19 cellular contexts compared by ENCODE assay signal in the genomic region with DNA sequence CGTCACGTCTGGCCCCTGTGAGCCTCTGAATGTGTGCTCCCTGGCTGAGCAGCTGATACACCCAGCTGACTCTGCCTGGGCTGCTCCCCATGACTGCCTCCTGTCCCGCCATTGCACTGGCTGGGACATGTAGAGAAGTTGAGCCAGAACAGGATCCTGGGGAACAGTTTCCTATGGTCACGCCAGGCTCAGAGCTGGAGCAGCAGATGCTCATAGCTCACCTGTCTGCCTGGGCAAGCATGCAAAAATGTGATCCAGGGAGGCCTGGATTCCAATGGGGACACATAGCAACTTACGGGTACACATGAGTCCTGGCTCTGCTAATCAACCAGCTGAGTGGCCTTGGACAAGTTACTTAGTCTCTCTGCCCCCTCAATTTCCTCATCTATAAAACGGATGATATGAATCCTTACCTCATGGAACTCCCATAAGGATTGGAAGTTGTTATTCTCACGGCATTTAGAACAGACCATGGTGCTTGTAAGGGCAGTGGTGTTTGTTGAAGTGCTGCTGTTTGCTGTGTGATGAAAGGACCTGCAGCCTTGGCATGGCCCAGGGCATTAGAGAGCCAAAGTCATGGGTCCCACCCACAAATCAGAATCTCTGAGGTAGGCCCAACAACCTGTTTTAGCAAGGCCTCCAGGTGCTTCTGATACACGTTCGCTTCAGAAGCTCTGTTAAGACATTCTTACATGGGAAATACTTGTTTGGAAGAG.
DNase-seq lines count a peak whose midpoint lies in the region; ATAC-seq, FAIRE-seq and TF ChIP-seq lines count a peak whose summit lies in the region.
"Had no signal": no experiment of that assay in that cellular context is flagged by ENCODE, and none has a peak within 500 bp of the region (broad histone marks: within the 10 kb centered on the region; RNA-seq: fewer than 3 reads in every experiment).

No MANE protein-coding gene starts in this region.

- FAIRE-seq in keratinocyte (lab: Jason Lieb, UNC): no peak
- FAIRE-seq: A204.1, GM12878, GM18507, H54, HepG2, HTR-8/SVneo had no signal

- H3K9me1 ChIP-seq in keratinocyte (ENCODE audit: control insufficient read depth, extremely low read depth, insufficient read depth, low read length): no peaks in the 10 kb centered on the region

- 0 out of 2 replicates have a peak, but pooled peaks cover 8% of the 10 kb centered on the region for H3K36me3 Mint-ChIP-seq in HFFc6 (ENCODE audit: low read depth)
- H3K36me3 Mint-ChIP-seq: CD4-positive, alpha-beta memory T cell had no signal

- TF ChIP-seq CTCF in HFFc6 (IDR thresholded peaks at IDR 0.05): no peak
- no peak for TF ChIP-seq CTCF in keratinocyte (optimal IDR thresholded peaks at IDR 0.05 in 1 of 3, IDR thresholded peaks at IDR 0.05 in 1 of 3, conservative IDR thresholded peaks at IDR 0.05 in 1 of 3; ENCODE audit: extremely low read depth in 1 of 3, insufficient read depth in 2 of 3, low read length in 3 of 3)
- TF ChIP-seq CTCF in thyroid gland (IDR thresholded peaks at IDR 0.05): no peak
- TF ChIP-seq CTCF in colonic mucosa (IDR thresholded peaks at IDR 0.05): no peak

- H3K27ac ChIP-seq in keratinocyte (ENCODE audit: control insufficient read depth, insufficient read depth, low read length): no peak overlapping the region
- H3K27ac ChIP-seq in thyroid gland: peak overlapping the region; percentile 31 to 76 (median 58)
- H3K27ac ChIP-seq in colonic mucosa: no peak overlapping the region
- H3K27ac ChIP-seq: C4-2B, GM23248 had no signal

- peaks cover 27% of the 10 kb centered on the region for H3K4me1 ChIP-seq in keratinocyte (ENCODE audit: control insufficient read depth, extremely low read depth, insufficient read depth, low read length)
- H3K4me1 ChIP-seq in thyroid gland: peaks cover 29 to 48% of the 10 kb centered on the region in 2 donors
- H3K4me1 ChIP-seq in colonic mucosa: no peaks in the 10 kb centered on the region
- H3K4me1 ChIP-seq: BE2C had no signal

- H2AFZ ChIP-seq in keratinocyte (ENCODE audit: control insufficient read depth, low read length): peak overlapping the region; percentile 14

- peaks cover 1% of the 10 kb centered on the region; the same call in 1 of the 2 replicates for H3K27me3 Mint-ChIP-seq in HFFc6 (ENCODE audit: insufficient read depth)
- H3K27me3 Mint-ChIP-seq: CD4-positive, alpha-beta memory T cell had no signal

- no peak overlapping the region for H3K4me3 ChIP-seq in keratinocyte (ENCODE audit: control insufficient read depth in 2 of 3, extremely low read depth in 1 of 3, insufficient read depth in 2 of 3, low read depth in 1 of 3, low read length in 3 of 3)
- no peak overlapping the region for H3K4me3 ChIP-seq in thyroid gland (replicated peaks in 1 of 3)
- no peak overlapping the region for H3K4me3 ChIP-seq in colonic mucosa
- H3K4me3 ChIP-seq: GM12878, GM23248 had no signal

- ATAC-seq in GM18873 (IDR thresholded peaks at IDR 0.05; ENCODE audit: low FRiP score, unreplicated experiment): no peak
- ATAC-seq: GM12878, HCT116, HepG2 had no signal

- H3K27me3 ChIP-seq in keratinocyte (ENCODE audit: control insufficient read depth, extremely low read depth, insufficient read depth, low read length) (no peaks in the 10 kb centered on the region), thyroid gland (no peaks in the 10 kb centered on the region), colonic mucosa (no peaks in the 10 kb centered on the region)
- H3K27me3 ChIP-seq: BE2C had no signal

- H3K4me1 Mint-ChIP-seq in HFFc6 (ENCODE audit: low read depth): peaks cover 49% of the 10 kb centered on the region
- H3K4me1 Mint-ChIP-seq: CD4-positive, alpha-beta memory T cell had no signal

- H4K20me1 ChIP-seq in keratinocyte (ENCODE audit: control insufficient read depth, extremely low read depth, insufficient read depth, low read length): no peaks in the 10 kb centered on the region

- no peak for TF ChIP-seq POLR2A in thyroid gland (IDR thresholded peaks at IDR 0.05)

- H3K4me3 Mint-ChIP-seq in HFFc6: no peak overlapping the region
- H3K4me3 Mint-ChIP-seq: CD4-positive, alpha-beta memory T cell had no signal

- dilution Hi-C loops in keratinocyte (cut with MboI; ENCODE audit: extremely low pct_ligation_motif_present, low sequenced_read_pairs): no loop called here

- H3K36me3 ChIP-seq in keratinocyte (ENCODE audit: control insufficient read depth in 2 of 2, extremely low read depth in 1 of 2, insufficient read depth in 2 of 2, low read length in 2 of 2) (no peaks in the 10 kb centered on the region), thyroid gland (no peaks in the 10 kb centered on the region), colonic mucosa (no peaks in the 10 kb centered on the region)
- H3K36me3 ChIP-seq: BE2C had no signal

- DNase-seq in AG20443 (ENCODE audit: low spot score) (peak; percentile 1), HFFc6 (no peak), keratinocyte (ENCODE audit: low read depth, low spot score) (no peak), thyroid gland (peak; percentile 57 to 70), superior temporal gyrus (ENCODE audit: extremely low spot score) (no peak), colonic mucosa (no peak)
- DNase-seq: BE2C; CD4-positive, alpha-beta memory T cell; DMS79; GM23248 had no signal

- H3K9ac ChIP-seq in keratinocyte (ENCODE audit: control insufficient read depth, extremely low read depth, insufficient read depth, low read length) (no peak overlapping the region), colonic mucosa (ENCODE audit: low read depth in 2 of 2, low read length in 2 of 2) (no peak overlapping the region)
- H3K9ac ChIP-seq: GM23248 had no signal

- H3K27ac Mint-ChIP-seq in HFFc6: peak overlapping the region; percentile 88; the same call in 1 of the 2 replicates
- H3K27ac Mint-ChIP-seq: CD4-positive, alpha-beta memory T cell had no signal

- H3K79me2 ChIP-seq in keratinocyte (ENCODE audit: control insufficient read depth, insufficient read depth, low read length): no peaks in the 10 kb centered on the region

- 52 to 53% methylated on average over 8 to 9 of the region's 9 CpGs for WGBS in thyroid gland, 2 donors

- H3K9me3 ChIP-seq in keratinocyte (ENCODE audit: control insufficient read depth, low read depth, low read length) (no peaks in the 10 kb centered on the region), thyroid gland (no peaks in the 10 kb centered on the region), colonic mucosa (no peaks in the 10 kb centered on the region)
- H3K9me3 ChIP-seq: BE2C had no signal

- intact Hi-C loops in thyroid gland (cut with DNase I) (loop anchor here (10.0 kb wide), 1 partner anchor 623 kb away; a partner anchor contains a TSS), colonic mucosa (cut with DNase I) (no loop called here)

- no peak overlapping the region for H3K4me2 ChIP-seq in keratinocyte (ENCODE audit: control insufficient read depth, extremely low read depth, insufficient read depth, low read depth, low read length)

- no peaks in the 10 kb centered on the region for H3K9me3 Mint-ChIP-seq in HFFc6

Comparison
In these comparisons a context has a peak if more than half of its experiments do, and no peak if none do; other contexts are left out.
1. DNase-seq: peak in AG20443 (single experiment) and thyroid gland (2 of 2); none in HFFc6 (single experiment), keratinocyte (single experiment), superior temporal gyrus (single experiment) and colonic mucosa (single experiment).
2. H3K27ac ChIP-seq: peak in thyroid gland (3 of 3); none in keratinocyte (single experiment) and colonic mucosa (single experiment).